ENCODE assay signal across 8 cellular contexts in the genomic region with DNA sequence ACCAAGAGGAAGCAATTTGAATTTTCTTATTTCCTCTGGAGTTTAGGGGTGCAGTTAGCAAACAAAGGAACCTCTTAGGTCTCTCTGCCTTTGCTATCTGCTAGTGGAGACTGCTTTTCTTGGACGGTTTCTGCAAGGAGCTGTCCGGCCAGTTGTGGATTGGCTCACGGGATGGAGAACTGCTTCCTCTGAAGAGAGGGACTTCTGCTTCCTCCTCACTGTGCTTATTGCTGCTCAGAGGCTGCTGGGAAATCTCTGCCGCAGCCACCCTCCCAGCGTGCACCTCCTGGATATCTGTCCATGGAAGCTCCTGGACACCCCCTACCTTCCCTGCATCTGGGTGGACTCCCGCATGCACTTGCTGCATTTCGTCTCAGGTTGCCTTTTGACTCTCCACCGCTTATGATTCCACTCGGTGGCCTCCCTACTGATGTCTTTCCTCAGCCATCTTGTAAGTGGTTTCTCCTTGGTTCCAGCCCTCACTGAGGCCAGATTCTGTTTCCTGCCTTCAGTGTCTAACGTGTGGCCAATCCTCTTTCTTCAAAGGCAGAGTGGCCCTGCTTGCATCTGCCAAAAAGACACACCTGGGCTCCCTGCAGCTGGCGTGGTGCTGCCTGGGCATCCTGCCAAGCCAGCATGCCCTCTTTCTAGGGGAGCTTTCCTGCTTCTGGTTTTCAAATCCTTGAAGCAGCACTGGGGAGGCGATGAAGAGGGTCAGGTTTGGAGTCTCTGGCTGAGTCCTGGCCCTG.
DNase-seq lines count a peak whose midpoint lies in the region; TF ChIP-seq lines count a peak whose summit lies in the region.

No MANE protein-coding gene starts in this region.

- H3K27ac ChIP-seq in skin epidermis (peak overlapping the region in 17 of 21 experiments; percentile 1 to 79 (median 58)), vagina (no peak overlapping the region)

- no peak overlapping the region for H3K4me3 ChIP-seq in skin epidermis
- no peak overlapping the region for H3K4me3 ChIP-seq in vagina

- no peak for TF ChIP-seq POLR2A in vagina (IDR thresholded peaks at IDR 0.05)

- no peaks in the 10 kb centered on the region for H3K36me3 ChIP-seq in vagina

- DNase-seq in T-helper 1 cell (no peak), NCI-H1417 (lab: John Stamatoyannopoulos, UW) (peak; percentile 82 to 95 (median 93)), GDM1 (lab: John Stamatoyannopoulos, UW) (no peak), vagina (ENCODE audit: extremely low spot score in 2 of 2) (no peak)
- DNase-seq in activated naive CD8-positive, alpha-beta T cell treated with anti-CD3 and anti-CD28 coated beads for 36 hours, result no peak
- no peak for DNase-seq in activated T-cell treated with anti-CD3 and anti-CD28 coated beads, Interleukin-2, amount 50 U/mL, for 1 hour

- H3K27me3 Mint-ChIP-seq in T-helper 1 cell treated with Interleukin-12 subunit alpha and Interleukin-12 subunit beta and Interleukin-4 antibody, amounts not matched to agents 30 μg/mL and 1 μg/mL, for 36 hours (ENCODE audit: low read depth), result no peaks in the 10 kb centered on the region
- no peaks in the 10 kb centered on the region for H3K27me3 Mint-ChIP-seq in activated naive CD8-positive, alpha-beta T cell treated with anti-CD3 and anti-CD28 coated beads for 36 hours

- no peaks in the 10 kb centered on the region for H3K9me3 ChIP-seq in vagina

- peak overlapping the region; percentile 79 for H3K27ac Mint-ChIP-seq in T-helper 1 cell treated with Interleukin-12 subunit alpha and Interleukin-12 subunit beta and Interleukin-4 antibody, amounts not matched to agents 30 μg/mL and 1 μg/mL, for 36 hours
- peak overlapping the region; percentile 2 for H3K27ac Mint-ChIP-seq in activated naive CD8-positive, alpha-beta T cell treated with anti-CD3 and anti-CD28 coated beads for 36 hours

- TF ChIP-seq CTCF in vagina (IDR thresholded peaks at IDR 0.05), result no peak

- peaks cover 38% of the 10 kb centered on the region for H3K36me3 Mint-ChIP-seq in T-helper 1 cell treated with Interleukin-12 subunit alpha and Interleukin-12 subunit beta and Interleukin-4 antibody, amounts not matched to agents 30 μg/mL and 1 μg/mL, for 36 hours (ENCODE audit: low read depth)
- H3K36me3 Mint-ChIP-seq in activated naive CD8-positive, alpha-beta T cell treated with anti-CD3 and anti-CD28 coated beads for 36 hours, result peaks cover 37% of the 10 kb centered on the region

- H3K27me3 ChIP-seq in vagina, result no peaks in the 10 kb centered on the region

- H3K4me1 Mint-ChIP-seq in T-helper 1 cell treated with Interleukin-12 subunit alpha and Interleukin-12 subunit beta and Interleukin-4 antibody, amounts not matched to agents 30 μg/mL and 1 μg/mL, for 36 hours (ENCODE audit: low read depth), result peaks cover 41% of the 10 kb centered on the region
- H3K4me1 Mint-ChIP-seq in activated naive CD8-positive, alpha-beta T cell treated with anti-CD3 and anti-CD28 coated beads for 36 hours, result peaks cover 19% of the 10 kb centered on the region

- intact Hi-C loops in vagina (cut with DNase I), result no loop called here

- peaks cover 12% of the 10 kb centered on the region for H3K9me3 Mint-ChIP-seq in T-helper 1 cell treated with Interleukin-12 subunit alpha and Interleukin-12 subunit beta and Interleukin-4 antibody, amounts not matched to agents 30 μg/mL and 1 μg/mL, for 36 hours
- peaks cover 14% of the 10 kb centered on the region for H3K9me3 Mint-ChIP-seq in activated naive CD8-positive, alpha-beta T cell treated with anti-CD3 and anti-CD28 coated beads for 36 hours

- peak overlapping the region; percentile 9 for H3K4me3 Mint-ChIP-seq in T-helper 1 cell treated with Interleukin-12 subunit alpha and Interleukin-12 subunit beta and Interleukin-4 antibody, amounts not matched to agents 30 μg/mL and 1 μg/mL, for 36 hours
- H3K4me3 Mint-ChIP-seq in activated naive CD8-positive, alpha-beta T cell treated with anti-CD3 and anti-CD28 coated beads for 36 hours, result no peak overlapping the region

- H3K4me1 ChIP-seq in vagina, result peaks cover 12% of the 10 kb centered on the region

Comparison
In these comparisons a context has a peak if more than half of its experiments do, and no peak if none do; other contexts are left out.
1. DNase-seq: peak in NCI-H1417 (3 of 3); none in T-helper 1 cell (0 of 5), activated naive CD8-positive, alpha-beta T cell treated with anti-CD3 and anti-CD28 coated beads for 36 hours (single experiment), GDM1 (single experiment), activated T-cell treated with anti-CD3 and anti-CD28 coated beads, Interleukin-2, amount 50 U/mL, for 1 hour (single experiment) and vagina (0 of 2).